In genomic region chr11:73173755-73174494, GRCh38 we compare ENCODE assay signal across 20 cellular contexts. TPM values are rescaled to one million over a fixed set of nuclear protein-coding genes. Genes with fewer than 3 reads are reported as not detected.
DNase-seq lines count a peak whose midpoint lies in the region; ATAC-seq and TF ChIP-seq lines count a peak whose summit lies in the region.
"Had no signal": no experiment of that assay in that cellular context is flagged by ENCODE, and none has a peak within 500 bp of the region (broad histone marks: within the 10 kb centered on the region; RNA-seq: fewer than 3 reads in every experiment).

No MANE protein-coding gene starts in this region.

- H3K9me3 ChIP-seq in IMR-90 (ENCODE audit: control insufficient read depth, insufficient read depth, low read length) = no peaks in the 10 kb centered on the region
- H3K9me3 ChIP-seq in gastroesophageal sphincter = no peaks in the 10 kb centered on the region
- no peaks in the 10 kb centered on the region for H3K9me3 ChIP-seq in mucosa of descending colon
- no peaks in the 10 kb centered on the region for H3K9me3 ChIP-seq in MM.1S (replicated peaks; ENCODE audit: insufficient read depth, low read length)
- H3K9me3 ChIP-seq in GM23248 (ENCODE audit: low read depth) = no peaks in the 10 kb centered on the region

- no peak overlapping the region for H2AK5ac ChIP-seq in IMR-90 (ENCODE audit: low read depth, low read length)

- peaks cover 5% of the 10 kb centered on the region for H3K4me1 ChIP-seq in IMR-90 (ENCODE audit: control insufficient read depth, insufficient read depth, low read length)
- peaks cover 0 to 39% (median 16%) of the 10 kb centered on the region in 3 donors for H3K4me1 ChIP-seq in gastroesophageal sphincter
- peaks cover 8% of the 10 kb centered on the region for H3K4me1 ChIP-seq in mucosa of descending colon (ENCODE audit: low read depth)
- H3K4me1 ChIP-seq in MM.1S (ENCODE audit: low read length) = peaks cover 26% of the 10 kb centered on the region
- peaks cover 7% of the 10 kb centered on the region for H3K4me1 ChIP-seq in GM23248 (ENCODE audit: insufficient read depth)
- H3K4me1 ChIP-seq: parathyroid adenoma had no signal

- ATAC-seq in IMR-90 (ENCODE audit: low read depth) (no peak), gastroesophageal sphincter (peak; percentile 44), mucosa of descending colon (peak; percentile 64)
- no peak for ATAC-seq in stimulated activated memory B cell treated with anti-CD40 and anti-IgM and Interleukin-4, amounts not matched to agents 10 μg/mL and 1 μg/mL and 100 μg/mL, for 72 hours
- ATAC-seq: activated CD8-positive, alpha-beta T cell treated with anti-CD3 and anti-CD28 coated beads for 36 hours; activated naive CD8-positive, alpha-beta T cell treated with anti-CD3 and anti-CD28 coated beads, Interleukin-2, amount 50 U/mL, for 24 hours; activated T-cell treated with anti-CD3 and anti-CD28 coated beads, Interleukin-2, amount 50 U/mL, for 4 hours; T-cell had no signal

- H2AFZ ChIP-seq in IMR-90 (replicated peaks; ENCODE audit: low read length, poor library complexity) (no peak overlapping the region), MM.1S (ENCODE audit: low read length) (no peak overlapping the region), GM23248 (no peak overlapping the region)
- H2AFZ ChIP-seq: parathyroid adenoma had no signal

- peaks cover 76% of the 10 kb centered on the region for H3K4me1 Mint-ChIP-seq in stimulated activated memory B cell treated with anti-CD40 and anti-IgM and Interleukin-4, amounts not matched to agents 10 μg/mL and 1 μg/mL and 100 μg/mL, for 72 hours

- TF ChIP-seq POLR2A in IMR-90 (IDR thresholded peaks at IDR 0.05; ENCODE audit: low read depth, low read length) (no peak), gastroesophageal sphincter (IDR thresholded peaks at IDR 0.05) (no peak)

- H3K23ac ChIP-seq in IMR-90 (ENCODE audit: low read depth, low read length) = no peak overlapping the region

- intact Hi-C loops in IMR-90 (cut with micrococcal nuclease) (no loop called here), mucosa of descending colon (cut with DNase I, micrococcal nuclease) (no loop called here)

- no peaks in the 10 kb centered on the region for H3K9me2 ChIP-seq in MM.1S (replicated peaks; ENCODE audit: insufficient read depth, low read length)
- no peaks in the 10 kb centered on the region for H3K9me2 ChIP-seq in GM23248 (ENCODE audit: insufficient read depth)

- H4K8ac ChIP-seq in IMR-90 (ENCODE audit: low read depth in 2 of 2, low read length in 2 of 2) = no peak overlapping the region

- WGBS in IMR-90 (ENCODE audit: extremely low coverage in 2 of 2, insufficient read length in 1 of 2), 2 experiments = 62% methylated on average over 3 of the region's 11 CpGs; no CpG with 5 or more reads in 1 of the 2 experiments
- 88% methylated on average over 3 of the region's 11 CpGs; no CpG with 5 or more reads in 1 of the 2 donors for WGBS in gastroesophageal sphincter (ENCODE audit: low coverage in 1 of 2), 2 donors
- 69 to 74% methylated on average over 11 of the region's 11 CpGs for WGBS in GM23248 (ENCODE audit: low coverage in 1 of 2, low lambda C conversion rate in 2 of 2, missing lambda C conversion rate in 2 of 2), 2 experiments

- peak overlapping the region; percentile 88 for H3K27ac Mint-ChIP-seq in stimulated activated memory B cell treated with anti-CD40 and anti-IgM and Interleukin-4, amounts not matched to agents 10 μg/mL and 1 μg/mL and 100 μg/mL, for 72 hours
- H3K27ac Mint-ChIP-seq: activated CD8-positive, alpha-beta T cell treated with anti-CD3 and anti-CD28 coated beads for 36 hours; activated naive CD8-positive, alpha-beta T cell treated with anti-CD3 and anti-CD28 coated beads, Interleukin-2, amount 50 U/mL, for 24 hours; T-cell had no signal

- H3K4me2 ChIP-seq in IMR-90 (ENCODE audit: low read depth, low read length) (no peak overlapping the region), MM.1S (ENCODE audit: low read depth, low read length) (no peak overlapping the region), GM23248 (ENCODE audit: unreplicated experiment) (no peak overlapping the region)

- dilution Hi-C loops in IMR-90 (cut with HindIII; ENCODE audit: low sequenced_read_pairs, unreplicated experiment) = no loop called here

- in situ Hi-C loops in IMR-90 (cut with MboI; ENCODE audit: low sequenced_read_pairs) (no loop called here), GM23248 (cut with MboI) (loop anchor here (10.0 to 25.0 kb wide), 2 partner anchors 339 to 462 kb away; no protein-coding TSS in a partner anchor)

- TF ChIP-seq EP300 in gastroesophageal sphincter (IDR thresholded peaks at IDR 0.05) = no peak

- H4K20me1 ChIP-seq in IMR-90 (ENCODE audit: insufficient read depth, low read length) (no peaks in the 10 kb centered on the region), MM.1S (ENCODE audit: insufficient read depth, low read length) (no peaks in the 10 kb centered on the region), GM23248 (ENCODE audit: insufficient read depth) (no peaks in the 10 kb centered on the region)

- POLR2A ChIA-PET in IMR-90 (lab: Charles Lee; ENCODE audit: unreplicated experiment) = no interaction called here

- H3F3A ChIP-seq in MM.1S (ENCODE audit: insufficient read depth, low read length) = no peaks in the 10 kb centered on the region
- no peaks in the 10 kb centered on the region for H3F3A ChIP-seq in GM23248 (ENCODE audit: insufficient read depth)

- no peak overlapping the region for H3K4ac ChIP-seq in IMR-90 (ENCODE audit: low read depth, low read length)

- TF ChIP-seq CTCF in IMR-90 (conservative IDR thresholded peaks at IDR 0.05; ENCODE audit: low read depth, low read length) = no peak
- TF ChIP-seq CTCF in gastroesophageal sphincter (IDR thresholded peaks at IDR 0.05) = no peak
- no peak for TF ChIP-seq CTCF in mucosa of descending colon (IDR thresholded peaks at IDR 0.05)
- no peak for TF ChIP-seq CTCF in MM.1S (IDR thresholded peaks at IDR 0.05; ENCODE audit: low read length)

- H3K18ac ChIP-seq in IMR-90 (ENCODE audit: low read depth, low read length) = no peak overlapping the region

- CTCF ChIA-PET in IMR-90 (lab: Yijun Ruan, JAX) = no interaction called here

- no peak overlapping the region for H3K27ac ChIP-seq in IMR-90 (ENCODE audit: insufficient read depth, low read length)
- H3K27ac ChIP-seq in gastroesophageal sphincter = no peak overlapping the region
- H3K27ac ChIP-seq in MM.1S (ENCODE audit: low read length) = no peak overlapping the region
- no peak overlapping the region for H3K27ac ChIP-seq in GM23248
- H3K27ac ChIP-seq: parathyroid adenoma had no signal

- H2BK15ac ChIP-seq in IMR-90 (ENCODE audit: low read depth, low read length) = no peak overlapping the region

- DNase-seq in IMR-90 (peak; percentile 25), mucosa of descending colon (peak; percentile 58 to 68 (median 67)), MM.1S (no peak), NCI-H187 treated with DMSO at 0.1 percent for 48 hours (lab: John Stamatoyannopoulos, UW) (no peak), GM23248 (no peak), NCI-H2029 (lab: John Stamatoyannopoulos, UW) (no peak)
- DNase-seq: ACHN; activated CD8-positive, alpha-beta T cell treated with anti-CD3 and anti-CD28 coated beads for 36 hours; activated naive CD8-positive, alpha-beta T cell treated with anti-CD3 and anti-CD28 coated beads, Interleukin-2, amount 50 U/mL, for 24 hours; activated T-cell treated with anti-CD3 and anti-CD28 coated beads, Interleukin-2, amount 50 U/mL, for 4 hours; CD4-positive, alpha-beta memory T cell; effector CD4-positive, alpha-beta T cell; NCI-H1694; NCI-H345; NK-92 treated with Interleukin-12 subunit alpha and Interleukin-12 subunit beta, amount 100 ng/mL, for 24 hours; T-cell had no signal

- no peaks in the 10 kb centered on the region for H3K27me3 Mint-ChIP-seq in stimulated activated memory B cell treated with anti-CD40 and anti-IgM and Interleukin-4, amounts not matched to agents 10 μg/mL and 1 μg/mL and 100 μg/mL, for 72 hours
- H3K27me3 Mint-ChIP-seq: activated CD8-positive, alpha-beta T cell treated with anti-CD3 and anti-CD28 coated beads for 36 hours; activated naive CD8-positive, alpha-beta T cell treated with anti-CD3 and anti-CD28 coated beads, Interleukin-2, amount 50 U/mL, for 24 hours had no signal

- H3K36me3 Mint-ChIP-seq in stimulated activated memory B cell treated with anti-CD40 and anti-IgM and Interleukin-4, amounts not matched to agents 10 μg/mL and 1 μg/mL and 100 μg/mL, for 72 hours = no peaks in the 10 kb centered on the region
- H3K36me3 Mint-ChIP-seq: CD4-positive, alpha-beta memory T cell; T-cell had no signal

- no TSS peak for BruUV-seq in IMR-90 (replicated peaks; lab: Mats Ljungman, UMichigan)

- no peak overlapping the region for H2BK120ac ChIP-seq in IMR-90 (ENCODE audit: low read depth, low read length)

- H3K27me3 ChIP-seq in IMR-90 (ENCODE audit: control insufficient read depth, insufficient read depth, low read length) = no peaks in the 10 kb centered on the region
- H3K27me3 ChIP-seq in gastroesophageal sphincter = no peaks in the 10 kb centered on the region
- H3K27me3 ChIP-seq in MM.1S (replicated peaks; ENCODE audit: insufficient read depth, low read length) = no peaks in the 10 kb centered on the region
- no peaks in the 10 kb centered on the region for H3K27me3 ChIP-seq in GM23248 (replicated peaks; ENCODE audit: insufficient read depth)

- no peak overlapping the region for H3K14ac ChIP-seq in IMR-90 (replicated peaks; ENCODE audit: low read depth, low read length)

- no peaks in the 10 kb centered on the region for H3K79me1 ChIP-seq in IMR-90 (ENCODE audit: low read depth in 1 of 2, low read length in 2 of 2)

- H2BK20ac ChIP-seq in IMR-90 (ENCODE audit: low read depth, low read length) = no peak overlapping the region

- H3K4me3 ChIP-seq in IMR-90 (ENCODE audit: insufficient read depth, low read depth, low read length) (no peak overlapping the region), gastroesophageal sphincter (no peak overlapping the region), mucosa of descending colon (no peak overlapping the region), MM.1S (ENCODE audit: low read length) (no peak overlapping the region), GM23248 (no peak overlapping the region)

- no peak overlapping the region for H4K5ac ChIP-seq in IMR-90 (ENCODE audit: low read depth, low read length)

- H4K91ac ChIP-seq in IMR-90 (ENCODE audit: insufficient read depth, low read depth, low read length) = no peak overlapping the region

- no peak overlapping the region for H3K4me3 Mint-ChIP-seq in stimulated activated memory B cell treated with anti-CD40 and anti-IgM and Interleukin-4, amounts not matched to agents 10 μg/mL and 1 μg/mL and 100 μg/mL, for 72 hours
- H3K4me3 Mint-ChIP-seq: activated CD8-positive, alpha-beta T cell treated with anti-CD3 and anti-CD28 coated beads for 36 hours; activated naive CD8-positive, alpha-beta T cell treated with anti-CD3 and anti-CD28 coated beads, Interleukin-2, amount 50 U/mL, for 24 hours; activated T-cell treated with anti-CD3 and anti-CD28 coated beads, Interleukin-2, amount 50 U/mL, for 4 hours; CD4-positive, alpha-beta memory T cell; central memory CD8-positive, alpha-beta T cell; T-cell had no signal

- H3K36me3 ChIP-seq in IMR-90 (ENCODE audit: control insufficient read depth, insufficient read depth, low read length) = no peaks in the 10 kb centered on the region
- no peaks in the 10 kb centered on the region for H3K36me3 ChIP-seq in gastroesophageal sphincter
- H3K36me3 ChIP-seq in mucosa of descending colon (ENCODE audit: low read depth) = no peaks in the 10 kb centered on the region
- no peaks in the 10 kb centered on the region for H3K36me3 ChIP-seq in MM.1S (replicated peaks; ENCODE audit: insufficient read depth, low read length)
- no peaks in the 10 kb centered on the region for H3K36me3 ChIP-seq in GM23248 (ENCODE audit: low read depth)

- no peak for TF ChIP-seq RAD21 in IMR-90 (IDR thresholded peaks at IDR 0.05; ENCODE audit: low read length)

- H3K79me2 ChIP-seq in MM.1S (ENCODE audit: low read length) (no peaks in the 10 kb centered on the region), GM23248 (ENCODE audit: insufficient read depth) (no peaks in the 10 kb centered on the region)
- H3K79me2 ChIP-seq: parathyroid adenoma had no signal

- H3K9ac ChIP-seq in IMR-90 (ENCODE audit: low read depth, low read length) (no peak overlapping the region), MM.1S (ENCODE audit: low read length) (no peak overlapping the region), GM23248 (no peak overlapping the region)
- H3K9ac ChIP-seq: parathyroid adenoma had no signal

- H3K9me1 ChIP-seq in IMR-90 (ENCODE audit: insufficient read depth, low read length) = peaks cover 15% of the 10 kb centered on the region

- no peak overlapping the region for H2AK9ac ChIP-seq in IMR-90 (replicated peaks; ENCODE audit: low read depth, low read length, poor library complexity)

- H2BK5ac ChIP-seq in IMR-90 (ENCODE audit: low read depth, low read length, poor library complexity, severe bottlenecking) = no peak overlapping the region

- no peaks in the 10 kb centered on the region for H3K9me3 Mint-ChIP-seq in stimulated activated memory B cell treated with anti-CD40 and anti-IgM and Interleukin-4, amounts not matched to agents 10 μg/mL and 1 μg/mL and 100 μg/mL, for 72 hours
- H3K9me3 Mint-ChIP-seq: activated CD8-positive, alpha-beta T cell treated with anti-CD3 and anti-CD28 coated beads for 36 hours; activated naive CD8-positive, alpha-beta T cell treated with anti-CD3 and anti-CD28 coated beads, Interleukin-2, amount 50 U/mL, for 24 hours; activated T-cell treated with anti-CD3 and anti-CD28 coated beads, Interleukin-2, amount 50 U/mL, for 4 hours; CD4-positive, alpha-beta memory T cell; central memory CD8-positive, alpha-beta T cell; T-cell had no signal

- H3K56ac ChIP-seq in IMR-90 (ENCODE audit: extremely low read depth, insufficient read depth, low read length) = no peak overlapping the region

RNA-seq across cellular contexts. Expression of gene FCHSD2, which starts 31.8 kb away (rescaled TPM):
- total RNA-seq in IMR-90 (2012; rRNA removed) = 5.9 and 8.9 TPM in 2 replicates
- 16.6 and 18.7 TPM in 2 replicates for polyA plus RNA-seq in IMR-90 (2012; rRNA removed)
- 6.0 and 7.2 TPM in 2 replicates for polyA plus RNA-seq in IMR-90 (2012; cell fraction: cytosol; rRNA removed)
- 11.2 and 40.5 TPM in 2 replicates for polyA plus RNA-seq in IMR-90 (2012; cell fraction: nucleus; rRNA removed; ENCODE audit: low replicate concordance)
- total RNA-seq in gastroesophageal sphincter = 10 to 100 TPM; 17.0 to 40.0 (median 27.0) TPM
- total RNA-seq in mucosa of descending colon = 10 to 100 TPM; 15.7 to 41.6 (median 21.6) TPM
- total RNA-seq in GM23248 (2014; rRNA removed; shearing (Covaris generic)) = 8.1 and 9.1 TPM in 2 replicates
- polyA plus RNA-seq in GM23248 (2016; fragmentation: Nextera tagmentation; extraction: Ambion mirVana) = 17.6 and 19.8 TPM in 2 replicates

RNA-seq across cellular contexts. Expression of gene P2RY2, which starts 44.2 kb away (rescaled TPM):
- total RNA-seq in IMR-90 (2012; rRNA removed) (not detected in 2 replicates), gastroesophageal sphincter (1 to 10 TPM in 2 of 4 donors, under 1 TPM in 2; 0.35 to 2.5 (median 0.89) TPM), mucosa of descending colon (10 to 100 TPM in 2 of 3 donors, 1 to 10 TPM in 1; 7.6 to 20.6 (median 14.5) TPM)
- polyA plus RNA-seq in IMR-90 (2012; rRNA removed) (0.06 TPM in 1 of 2 replicates, not detected in the other), GM23248 (2016; fragmentation: Nextera tagmentation; extraction: Ambion mirVana) (not detected in 2 replicates)
- polyA plus RNA-seq in IMR-90 (2012; cell fraction: cytosol; rRNA removed) = 0.02 TPM in 1 of 2 replicates, not detected in the other
- polyA plus RNA-seq in IMR-90 (2012; cell fraction: nucleus; rRNA removed; ENCODE audit: low replicate concordance) = 0.07 TPM in 1 of 2 replicates, not detected in the other
- not detected in 2 replicates for total RNA-seq in GM23248 (2014; rRNA removed; shearing (Covaris generic))
- total RNA-seq: activated CD8-positive, alpha-beta T cell treated with anti-CD3 and anti-CD28 coated beads for 36 hours; activated T-cell treated with anti-CD3 and anti-CD28 coated beads, Interleukin-2, amount 50 U/mL, for 4 hours; CD4-positive, alpha-beta memory T cell had no signal
- polyA plus RNA-seq: CD4-positive, alpha-beta memory T cell had no signal

Comparison
In these comparisons a context has a peak if more than half of its experiments do, and no peak if none do; other contexts are left out.
1. ATAC-seq: peak in gastroesophageal sphincter (single experiment) and mucosa of descending colon (single experiment); none in IMR-90 (single experiment) and stimulated activated memory B cell treated with anti-CD40 and anti-IgM and Interleukin-4, amounts not matched to agents 10 μg/mL and 1 μg/mL and 100 μg/mL, for 72 hours (single experiment).
2. DNase-seq: peak in IMR-90 (single experiment) and mucosa of descending colon (3 of 3); none in MM.1S (single experiment), NCI-H187 treated with DMSO at 0.1 percent for 48 hours (single experiment), GM23248 (single experiment) and NCI-H2029 (single experiment).